6 cellular contexts compared by ENCODE assay signal in genomic region chr6:33428891-33429744, GRCh38. TPM values are rescaled to one million over a fixed set of nuclear protein-coding genes. Genes with fewer than 3 reads are reported as not detected.
DNase-seq lines count a peak whose midpoint lies in the region; ATAC-seq and TF ChIP-seq lines count a peak whose summit lies in the region.

No MANE protein-coding gene starts in this region.

- H3K27ac ChIP-seq in HCT116 (ENCODE audit: low read depth, low read length) = no peak overlapping the region
- H3K27ac ChIP-seq in neuronal stem cell (replicated peaks; ENCODE audit: low read length) = peak overlapping the region; percentile 96

- H2AK5ac ChIP-seq in neuronal stem cell (ENCODE audit: low read depth, low read length) = peak overlapping the region; percentile 6

- H4K91ac ChIP-seq in neuronal stem cell (ENCODE audit: low read depth, low read length, poor library complexity) = no peak overlapping the region

- H2BK120ac ChIP-seq in neuronal stem cell (ENCODE audit: low read depth, low read length) = no peak overlapping the region

- H3K18ac ChIP-seq in neuronal stem cell (ENCODE audit: low read length) = no peak overlapping the region

- DNase-seq in HCT116 (ENCODE audit: low read depth, low spot score) (no peak), adipocyte (ENCODE audit: low read depth) (no peak), neuronal stem cell (ENCODE audit: low spot score) (no peak), NCI-H1436 (lab: John Stamatoyannopoulos, UW) (no peak), NCI-H446 (lab: John Stamatoyannopoulos, UW) (no peak)

- H2AFZ ChIP-seq in HCT116 (ENCODE audit: low read depth, low read length, poor library complexity, severe bottlenecking) = no peak overlapping the region
- no peak overlapping the region for H2AFZ ChIP-seq in neuronal stem cell (ENCODE audit: low read length)

- POLR2A ChIA-PET in HCT116 (lab: Charles Lee) = interaction anchor here (0.8 kb wide), 1 partner anchor 11 kb away, joined by 3 read pairs; the partner anchor contains the start of gene CUTA

- no peak for ATAC-seq in HCT116
- no peak for ATAC-seq in HG02840 (IDR thresholded peaks at IDR 0.05; ENCODE audit: low FRiP score, unreplicated experiment)

- no peak for TF ChIP-seq POLR2A in HCT116 (IDR thresholded peaks at IDR 0.05; ENCODE audit: borderline replicate concordance, extremely low read depth, insufficient read depth, insufficient read length)

- WGBS in neuronal stem cell (ENCODE audit: extremely low coverage in 2 of 2, insufficient read length in 2 of 2, insufficient replicate concordance in 1 of 2), 2 donors = no CpG with 5 or more reads among the region's 4 CpGs

- H2BK15ac ChIP-seq in neuronal stem cell (ENCODE audit: low read length) = no peak overlapping the region

- RAD21 ChIA-PET in HCT116 (lab: Charles Lee; ENCODE audit: low non-redundant PET in 1 of 2, low total read pairs in 2 of 2, uncharacterized antibody in 2 of 2, unreplicated experiment in 2 of 2) = no interaction called here

- H3K4me2 ChIP-seq in HCT116 (ENCODE audit: low read length) (peak overlapping the region; percentile 75), neuronal stem cell (ENCODE audit: insufficient read depth, low read length, poor library complexity, severe bottlenecking) (no peak overlapping the region)

- CTCF ChIA-PET in HCT116 (lab: Charles Lee) = interaction anchor here (1.0 kb wide), 1 partner anchor 25 kb away, joined by 3 read pairs; the partner anchor contains the start of gene ZBTB9

- no peak for TF ChIP-seq RAD21 in HCT116 (IDR thresholded peaks at IDR 0.05; ENCODE audit: low read depth)

- H3K9ac ChIP-seq in HCT116 (ENCODE audit: low read length) = no peak overlapping the region; the same call in 1 of the 2 replicates
- peak overlapping the region; percentile 63 for H3K9ac ChIP-seq in adipocyte (ENCODE audit: low read length)
- H3K9ac ChIP-seq in neuronal stem cell (ENCODE audit: low read depth, low read length, poor library complexity) = peak overlapping the region; percentile 89

- H3K4me3 ChIP-seq in HCT116 (replicated peaks in 1 of 2; ENCODE audit: low read depth in 1 of 2, low read length in 2 of 2) (no peak overlapping the region), adipocyte (ENCODE audit: low read length) (peak overlapping the region; percentile 76), neuronal stem cell (ENCODE audit: low read length in 2 of 2) (peak overlapping the region in 1 of 2 donors; percentile 59)

- H3K14ac ChIP-seq in neuronal stem cell (ENCODE audit: low read length) = peak overlapping the region; percentile 0

- no peak overlapping the region for H4K8ac ChIP-seq in neuronal stem cell (ENCODE audit: low read depth, low read length)

- no peaks in the 10 kb centered on the region for H3K9me3 ChIP-seq in HCT116 (ENCODE audit: control insufficient read depth in 1 of 2, insufficient read depth in 1 of 2, low read depth in 1 of 2, low read length in 2 of 2)
- no peaks in the 10 kb centered on the region for H3K9me3 ChIP-seq in adipocyte (ENCODE audit: control insufficient read depth, low read length)
- no peaks in the 10 kb centered on the region for H3K9me3 ChIP-seq in neuronal stem cell (replicated peaks in 1 of 2; ENCODE audit: control insufficient read depth in 2 of 2, insufficient read depth in 1 of 2, low read depth in 1 of 2, low read length in 2 of 2)

- no peak for TF ChIP-seq CTCF in HCT116 (IDR thresholded peaks at IDR 0.05 in 2 of 3, conservative IDR thresholded peaks at IDR 0.05 in 1 of 3; ENCODE audit: borderline replicate concordance in 1 of 3, insufficient read depth in 1 of 3, low read depth in 2 of 3, low read length in 2 of 3)

- H4K20me1 ChIP-seq in HCT116 (ENCODE audit: insufficient read depth) = no peaks in the 10 kb centered on the region

- no peaks in the 10 kb centered on the region for H3K79me2 ChIP-seq in HCT116 (ENCODE audit: insufficient read depth, low read length)

- no peak overlapping the region for H2BK12ac ChIP-seq in neuronal stem cell (ENCODE audit: low read length)

- H3K4ac ChIP-seq in neuronal stem cell (ENCODE audit: low read length) = no peak overlapping the region

- H3K79me1 ChIP-seq in neuronal stem cell (ENCODE audit: low read depth, low read length) = peaks cover 13% of the 10 kb centered on the region

- intact Hi-C loops in HCT116 (cut with micrococcal nuclease) = loop anchor here (5.0 kb wide), 1 partner anchor 132 kb away; the partner anchor contains the start of gene RGL2

- H3K27me3 ChIP-seq in HCT116 (ENCODE audit: insufficient read depth, low read length) = no peaks in the 10 kb centered on the region
- no peaks in the 10 kb centered on the region for H3K27me3 ChIP-seq in adipocyte (replicated peaks; ENCODE audit: control insufficient read depth, insufficient read depth, low read length)
- H3K27me3 ChIP-seq in neuronal stem cell (ENCODE audit: control insufficient read depth in 3 of 3, insufficient read depth in 3 of 3, low read depth in 1 of 3, low read length in 3 of 3) = no peaks in the 10 kb centered on the region

- no TSS peak for BruUV-seq in HCT116 (replicated peaks; lab: Mats Ljungman, UMichigan)

- H2BK5ac ChIP-seq in neuronal stem cell (ENCODE audit: low read length) = no peak overlapping the region

- H3K36me3 ChIP-seq in HCT116 (ENCODE audit: control insufficient read depth in 1 of 2, insufficient read depth in 2 of 2, low read length in 2 of 2) (no peaks in the 10 kb centered on the region), adipocyte (ENCODE audit: control insufficient read depth, insufficient read depth, low read length, severe bottlenecking) (no peaks in the 10 kb centered on the region), neuronal stem cell (replicated peaks in 1 of 2; ENCODE audit: control insufficient read depth in 2 of 2, insufficient read depth in 2 of 2, low read length in 2 of 2) (peaks cover 9 to 24% of the 10 kb centered on the region in 2 donors)

- no peaks in the 10 kb centered on the region for H3K9me2 ChIP-seq in HCT116 (ENCODE audit: insufficient read depth)

- H3K4me1 ChIP-seq in HCT116 (ENCODE audit: control insufficient read depth in 1 of 2, insufficient read depth in 2 of 2, low read length in 2 of 2) (peaks cover 31 to 87% of the 10 kb centered on the region in 2 experiments), adipocyte (ENCODE audit: control insufficient read depth, insufficient read depth, low read length) (peaks cover 39% of the 10 kb centered on the region), neuronal stem cell (ENCODE audit: control insufficient read depth in 2 of 2, insufficient read depth in 1 of 2, low read depth in 1 of 2, low read length in 2 of 2) (peaks cover 57 to 73% of the 10 kb centered on the region in 2 donors)

- no peak overlapping the region for H3K23ac ChIP-seq in neuronal stem cell (ENCODE audit: low read depth, low read length, poor library complexity)

TF ChIP-seq in HCT116, 20 proteins besides CTCF, POLR2A, EP300 and RAD21:
- TF ChIP-seq ZFX (IDR thresholded peaks at IDR 0.05) = no peak

RNA-seq across cellular contexts. Expression of gene SYNGAP1, which starts 9.3 kb away (rescaled TPM):
- 11.5 TPM for total RNA-seq in HCT116 (2021; ENCODE audit: unreplicated experiment)
- 6.9 and 8.0 TPM in 2 replicates for polyA plus RNA-seq in HCT116 (2012)
- polyA plus RNA-seq in neuronal stem cell (2013, experiment 1 of 2) = 57.5 TPM
- polyA plus RNA-seq in neuronal stem cell (2013, experiment 2 of 2) = 54.1 TPM

RNA-seq across cellular contexts. Expression of gene CUTA, which starts 11.2 kb away (rescaled TPM):
- 186 TPM for total RNA-seq in HCT116 (2021; ENCODE audit: unreplicated experiment)
- 184 and 226 TPM in 2 replicates for polyA plus RNA-seq in HCT116 (2012)
- 434 TPM for polyA plus RNA-seq in neuronal stem cell (2013, experiment 1 of 2)
- polyA plus RNA-seq in neuronal stem cell (2013, experiment 2 of 2) = 420 TPM

RNA-seq across cellular contexts. Expression of gene PHF1, which starts 18.3 kb away (rescaled TPM):
- total RNA-seq in HCT116 (2021; ENCODE audit: unreplicated experiment) = 40.2 TPM
- polyA plus RNA-seq in HCT116 (2012) = 44.1 and 49.9 TPM in 2 replicates
- polyA plus RNA-seq in neuronal stem cell (2013, experiment 1 of 2) = 69.5 TPM
- 68.8 TPM for polyA plus RNA-seq in neuronal stem cell (2013, experiment 2 of 2)

RNA-seq across cellular contexts. Expression of gene ZBTB9, which starts 25.3 kb away (rescaled TPM):
- total RNA-seq in HCT116 (2021; ENCODE audit: unreplicated experiment) = 14.2 TPM
- 9.1 and 11.0 TPM in 2 replicates for polyA plus RNA-seq in HCT116 (2012)
- 7.6 TPM for polyA plus RNA-seq in neuronal stem cell (2013, experiment 1 of 2)
- polyA plus RNA-seq in neuronal stem cell (2013, experiment 2 of 2) = 7.2 TPM

RNA-seq across cellular contexts. Expression of gene KIFC1, which starts 37.5 kb away (rescaled TPM):
- total RNA-seq in HCT116 (2021; ENCODE audit: unreplicated experiment) = 84.7 TPM
- polyA plus RNA-seq in HCT116 (2012) = 98.1 and 101 TPM in 2 replicates
- 84.1 TPM for polyA plus RNA-seq in neuronal stem cell (2013, experiment 1 of 2)
- 83.4 TPM for polyA plus RNA-seq in neuronal stem cell (2013, experiment 2 of 2)
